In genomic region chr10:73663621-73664020, GRCh38 we compare ENCODE assay signal across 4 cellular contexts. TPM values are rescaled to one million over a fixed set of nuclear protein-coding genes. Genes with fewer than 3 reads are reported as not detected.
"Had no signal": no experiment of that assay in that cellular context is flagged by ENCODE, and none has a peak within 500 bp of the region (broad histone marks: within the 10 kb centered on the region; RNA-seq: fewer than 3 reads in every experiment).

No MANE protein-coding gene starts in this region.

RNA-seq across cellular contexts. Expression of gene SYNPO2L, which starts 7.8 kb away (rescaled TPM):
- total RNA-seq: MCF 10A, Peyer's patch, SK-MEL-5 had no signal

RNA-seq across cellular contexts. Expression of gene MYOZ1, which starts 22.3 kb away (rescaled TPM):
- total RNA-seq: LHCN-M2, MCF 10A, Peyer's patch had no signal
